ENCODE assay signal across 24 cellular contexts in the genomic region with DNA sequence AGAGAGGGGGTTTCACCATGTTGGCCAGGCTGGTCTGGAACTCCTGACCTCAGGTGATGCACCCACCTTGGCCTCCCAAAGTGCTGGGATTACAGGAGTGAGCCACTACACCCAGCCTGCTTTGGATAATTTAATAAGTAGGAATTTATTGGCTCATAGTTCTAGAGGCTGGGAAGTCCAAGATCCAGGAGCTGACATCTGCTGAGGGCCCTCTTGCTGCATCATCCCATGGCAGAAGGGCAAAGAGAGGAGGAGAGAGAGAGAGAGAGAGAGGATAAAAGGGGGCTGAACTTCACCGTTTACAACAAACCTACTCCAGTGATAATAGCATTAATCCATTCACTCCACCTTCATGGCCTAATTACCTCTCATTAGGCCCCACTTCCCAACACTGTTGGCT.
DNase-seq lines count a peak whose midpoint lies in the region; ATAC-seq, FAIRE-seq and TF ChIP-seq lines count a peak whose summit lies in the region.
"Had no signal": no experiment of that assay in that cellular context is flagged by ENCODE, and none has a peak within 500 bp of the region (broad histone marks: within the 10 kb centered on the region; RNA-seq: fewer than 3 reads in every experiment).

No MANE protein-coding gene starts in this region.

- intact Hi-C loops in HepG2 (cut with micrococcal nuclease; ENCODE audit: unreplicated experiment) (loop anchor here (10.0 kb wide), 1 partner anchor 241 kb away; no protein-coding TSS in a partner anchor), right lobe of liver (cut with DNase I) (loop anchor here in 1 of 2 donors (10.0 kb wide), 1 partner anchor 61 kb away; a partner anchor contains a TSS)

- H3F3A ChIP-seq in SU-DHL-6 (ENCODE audit: insufficient read depth) = peaks cover 25% of the 10 kb centered on the region

- H3K27me3 ChIP-seq in HepG2 (ENCODE audit: control insufficient read depth in 1 of 2, insufficient read depth in 2 of 2, low read length in 2 of 2) = no peaks in the 10 kb centered on the region; a peak in 1 of 5 replicates
- H3K27me3 ChIP-seq in right lobe of liver = no peaks in the 10 kb centered on the region
- H3K27me3 ChIP-seq in SU-DHL-6 (ENCODE audit: low read length) = no peaks in the 10 kb centered on the region
- H3K27me3 ChIP-seq: BE2C had no signal

- no peak overlapping the region for H3K27ac Mint-ChIP-seq in neural crest cell (ENCODE audit: unreplicated experiment)
- H3K27ac Mint-ChIP-seq: CD14-positive monocyte; CD4-positive, alpha-beta T cell; CD8-positive, alpha-beta memory T cell; GM23338; H9 had no signal

- TF ChIP-seq CTCF in HepG2 (CRISPR knock-in tag; IDR thresholded peaks at IDR 0.05) (no peak), right lobe of liver (IDR thresholded peaks at IDR 0.05) (no peak), SU-DHL-6 (IDR thresholded peaks at IDR 0.05; ENCODE audit: insufficient read depth, low read length, poor library complexity, severe bottlenecking) (no peak), neural crest cell (conservative IDR thresholded peaks at IDR 0.05) (no peak)

- H4K20me1 ChIP-seq in HepG2 (ENCODE audit: insufficient read depth, low read length) (no peaks in the 10 kb centered on the region), SU-DHL-6 (ENCODE audit: low read depth, low read length) (no peaks in the 10 kb centered on the region)
- H4K20me1 ChIP-seq: BLaER1 treated with 17β-estradiol and CSF1 and Interleukin-3, amounts not matched to agents 10 nM and 100 nM had no signal

- H3K27ac ChIP-seq in HepG2 (ENCODE audit: extremely low read length, insufficient read depth, low read length) (no peak overlapping the region), right lobe of liver (no peak overlapping the region), SU-DHL-6 (ENCODE audit: low read depth, low read length) (peak overlapping the region; percentile 62)
- H3K27ac ChIP-seq: BLaER1 treated with 17β-estradiol and CSF1 and Interleukin-3, amounts not matched to agents 10 nM and 100 nM had no signal

- WGBS in HepG2 (ENCODE audit: low lambda C conversion rate) = 67% methylated on average over 1 of the region's 1 CpG
- WGBS in right lobe of liver (ENCODE audit: insufficient coverage, low coverage, low lambda C conversion rate, missing lambda C conversion rate) = no CpG with 5 or more reads among the region's 1 CpG

- peaks cover 28% of the 10 kb centered on the region for H3K27me3 Mint-ChIP-seq in neural crest cell (ENCODE audit: low read depth)

- no peak for FAIRE-seq in HepG2 (lab: Jason Lieb, UNC)
- FAIRE-seq: A549, D721Med, GM12891, GM18507 had no signal

- H3K4me3 ChIP-seq in HepG2 (replicated peaks in 1 of 3; ENCODE audit: insufficient read depth in 1 of 3, low read depth in 2 of 3, low read length in 3 of 3) = no peak overlapping the region
- no peak overlapping the region for H3K4me3 ChIP-seq in right lobe of liver
- H3K4me3 ChIP-seq in SU-DHL-6 (ENCODE audit: insufficient read depth, low read length, poor library complexity, severe bottlenecking) = no peak overlapping the region
- H3K4me3 ChIP-seq: A549; BLaER1 treated with 17β-estradiol and CSF1 and Interleukin-3, amounts not matched to agents 10 nM and 100 nM; GM23338 had no signal

- H3K4me2 ChIP-seq in HepG2 (ENCODE audit: low read depth, low read length) (no peak overlapping the region), SU-DHL-6 (ENCODE audit: low read depth, low read length, poor library complexity, severe bottlenecking) (peak overlapping the region; percentile 41)
- H3K4me2 ChIP-seq: A549; BLaER1 treated with 17β-estradiol and CSF1 and Interleukin-3, amounts not matched to agents 10 nM and 100 nM; GM23338 had no signal

- CTCF ChIA-PET in HepG2 (lab: Yijun Ruan, JAX; ENCODE audit: low intra/inter-chr PET ratio, low total read pairs) = no interaction called here

- ATAC-seq in HepG2 (no peak), right lobe of liver (no peak)
- ATAC-seq: A549, GM23338, HCT116 had no signal

- peaks cover 83% of the 10 kb centered on the region for H3K4me1 ChIP-seq in HepG2 (ENCODE audit: insufficient read depth, low read length)
- peaks cover 0 to 50% (median 23%) of the 10 kb centered on the region in 4 donors for H3K4me1 ChIP-seq in right lobe of liver
- H3K4me1 ChIP-seq: BE2C had no signal

- no peaks in the 10 kb centered on the region for H3K9me3 ChIP-seq in HepG2 (ENCODE audit: low read length)
- H3K9me3 ChIP-seq in right lobe of liver = no peaks in the 10 kb centered on the region
- H3K9me3 ChIP-seq in SU-DHL-6 (ENCODE audit: insufficient read depth, low read length) = no peaks in the 10 kb centered on the region
- H3K9me3 ChIP-seq: A549, BE2C had no signal

- H3K9me2 ChIP-seq in SU-DHL-6 (replicated peaks; ENCODE audit: insufficient read depth, low read length) = no peaks in the 10 kb centered on the region

- in situ Hi-C loops in HepG2 (cut with HindIII; ENCODE audit: extremely low pct_ligation_motif_present, low pct_unique_long_range_greater_than_20kb) = loop anchor here (10.0 kb wide), 1 partner anchor 61 kb away; a partner anchor contains a TSS

- TF ChIP-seq EP300 in HepG2 (IDR thresholded peaks at IDR 0.05; ENCODE audit: low read depth in 2 of 2, low read length in 2 of 2) (no peak), HepG2 (CRISPR knock-in tag; IDR thresholded peaks at IDR 0.05; ENCODE audit: borderline replicate concordance) (no peak)

- H2AFZ ChIP-seq in HepG2 (ENCODE audit: low read length) = no peak overlapping the region
- H2AFZ ChIP-seq in SU-DHL-6 (ENCODE audit: low read depth, low read length, severe bottlenecking) = no peak overlapping the region
- H2AFZ ChIP-seq: GM23338 had no signal

- H3K9me3 Mint-ChIP-seq in neural crest cell = no peaks in the 10 kb centered on the region
- H3K9me3 Mint-ChIP-seq: CD4-positive, alpha-beta T cell had no signal

- H3K9ac ChIP-seq in HepG2 (ENCODE audit: insufficient read depth, low read depth, low read length) (no peak overlapping the region), SU-DHL-6 (ENCODE audit: low read length) (0 out of 2 replicates have a peak overlapping the region, but pooled peaks have one; percentile 12)
- H3K9ac ChIP-seq: BLaER1 treated with 17β-estradiol and CSF1 and Interleukin-3, amounts not matched to agents 10 nM and 100 nM had no signal

- no TSS peak for BruUV-seq in HepG2 (replicated peaks; lab: Mats Ljungman, UMichigan)

- no peak for DNase-seq in HepG2 (ENCODE audit: low spot score)
- DNase-seq in right lobe of liver = no peak
- DNase-seq in neural crest cell (ENCODE audit: low read depth, low spot score) = no peak
- DNase-seq in HuH-7 (ENCODE audit: low spot score) = no peak
- no peak for DNase-seq in NCI-H1105 (lab: John Stamatoyannopoulos, UW)
- DNase-seq: 8988T; ACHN; AML-193; BE2C; CD4-positive, alpha-beta T cell; CD8-positive, alpha-beta memory T cell; DMS 273 treated with DMSO at 0.1 percent for 48 hours; DMS79; GF-D8; H9 had no signal

- H3K36me3 ChIP-seq in HepG2 (replicated peaks in 1 of 2; ENCODE audit: control insufficient read depth in 1 of 2, insufficient read depth in 2 of 2, low read length in 2 of 2) (no peaks in the 10 kb centered on the region), right lobe of liver (no peaks in the 10 kb centered on the region), SU-DHL-6 (ENCODE audit: low read length) (no peaks in the 10 kb centered on the region)
- H3K36me3 ChIP-seq: BE2C; BLaER1 treated with 17β-estradiol and CSF1 and Interleukin-3, amounts not matched to agents 10 nM and 100 nM had no signal

- TF ChIP-seq POLR2A in HepG2 (IDR thresholded peaks at IDR 0.05; ENCODE audit: insufficient read depth in 1 of 2, low read depth in 2 of 2, low read length in 2 of 2) = no peak
- TF ChIP-seq POLR2A in right lobe of liver (IDR thresholded peaks at IDR 0.05) = no peak

- TF ChIP-seq RAD21 in HepG2 (CRISPR knock-in tag; IDR thresholded peaks at IDR 0.05) = no peak

- peaks cover 2% of the 10 kb centered on the region for H3K36me3 Mint-ChIP-seq in neural crest cell (ENCODE audit: low read depth)
- H3K36me3 Mint-ChIP-seq: CD8-positive, alpha-beta memory T cell had no signal

- peak overlapping the region; percentile 45 for H3K4me3 Mint-ChIP-seq in neural crest cell
- H3K4me3 Mint-ChIP-seq: CD14-positive monocyte; CD4-positive, alpha-beta T cell; GM23338; H9 had no signal

- POLR2A ChIA-PET in HepG2 (lab: Yijun Ruan, JAX) = interaction anchor here (5.2 kb wide), 1 partner anchor 61 kb away, joined by 128 read pairs; a partner anchor contains a TSS

- H3K79me2 ChIP-seq in HepG2 (ENCODE audit: insufficient read depth, low read length) = no peaks in the 10 kb centered on the region
- H3K79me2 ChIP-seq in SU-DHL-6 (ENCODE audit: insufficient read depth, low read length) = no peaks in the 10 kb centered on the region

- H3K4me1 Mint-ChIP-seq in neural crest cell = peaks cover 68% of the 10 kb centered on the region

TF ChIP-seq in HepG2, 621 proteins besides CTCF, POLR2A, EP300 and RAD21:
- no peak for TF ChIP-seq ZNF614 (CRISPR knock-in tag; IDR thresholded peaks at IDR 0.05; ENCODE audit: borderline replicate concordance)
- TF ChIP-seq ZNF136 (CRISPR knock-in tag; IDR thresholded peaks at IDR 0.05; ENCODE audit: low read depth) = no peak
- TF ChIP-seq ZMAT3 (CRISPR knock-in tag; conservative IDR thresholded peaks at IDR 0.05) = no peak
- TF ChIP-seq, protein P1, sequence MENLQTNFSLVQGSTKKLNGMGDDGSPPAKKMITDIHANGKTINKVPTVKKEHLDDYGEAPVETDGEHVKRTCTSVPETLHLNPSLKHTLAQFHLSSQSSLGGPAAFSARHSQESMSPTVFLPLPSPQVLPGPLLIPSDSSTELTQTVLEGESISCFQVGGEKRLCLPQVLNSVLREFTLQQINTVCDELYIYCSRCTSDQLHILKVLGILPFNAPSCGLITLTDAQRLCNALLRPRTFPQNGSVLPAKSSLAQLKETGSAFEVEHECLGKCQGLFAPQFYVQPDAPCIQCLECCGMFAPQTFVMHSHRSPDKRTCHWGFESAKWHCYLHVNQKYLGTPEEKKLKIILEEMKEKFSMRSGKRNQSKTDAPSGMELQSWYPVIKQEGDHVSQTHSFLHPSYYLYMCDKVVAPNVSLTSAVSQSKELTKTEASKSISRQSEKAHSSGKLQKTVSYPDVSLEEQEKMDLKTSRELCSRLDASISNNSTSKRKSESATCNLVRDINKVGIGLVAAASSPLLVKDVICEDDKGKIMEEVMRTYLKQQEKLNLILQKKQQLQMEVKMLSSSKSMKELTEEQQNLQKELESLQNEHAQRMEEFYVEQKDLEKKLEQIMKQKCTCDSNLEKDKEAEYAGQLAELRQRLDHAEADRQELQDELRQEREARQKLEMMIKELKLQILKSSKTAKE (CRISPR knock-in tag; IDR thresholded peaks at IDR 0.05; ENCODE audit: borderline replicate concordance) = no peak
- no peak for TF ChIP-seq ZNF530 (CRISPR knock-in tag; IDR thresholded peaks at IDR 0.05; ENCODE audit: low read depth)
- peak; percentile 93; the same call in 1 of the 2 replicates for TF ChIP-seq ZNF564 (CRISPR knock-in tag; IDR thresholded peaks at IDR 0.05)
- no peak for TF ChIP-seq SP2 (CRISPR knock-in tag; IDR thresholded peaks at IDR 0.05)
TF ChIP-seq in HepG2: peak in this region for 1.
